In the genomic region with DNA sequence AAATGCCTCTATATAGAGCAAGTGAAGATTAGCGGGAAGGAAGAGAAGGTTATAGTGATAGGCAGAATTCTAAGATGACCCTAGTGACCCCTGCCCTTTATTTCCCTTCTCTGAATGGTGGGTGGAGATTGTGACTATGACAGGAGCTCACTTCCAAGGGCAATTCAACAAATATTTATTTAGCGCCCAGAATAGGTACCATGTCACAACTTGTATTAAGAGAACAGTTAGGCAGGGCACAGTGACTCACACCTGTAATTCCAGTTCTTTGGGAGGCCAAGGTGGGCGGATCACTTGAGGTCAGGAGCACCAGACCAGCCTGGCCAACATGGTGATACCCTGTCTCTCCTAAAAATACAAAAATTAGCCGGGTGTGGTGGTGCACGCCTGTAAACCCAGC, we compare ENCODE assay signal across 21 cellular contexts.
DNase-seq lines count a peak whose midpoint lies in the region; ATAC-seq, FAIRE-seq and TF ChIP-seq lines count a peak whose summit lies in the region.
"Had no signal": no experiment of that assay in that cellular context is flagged by ENCODE, and none has a peak within 500 bp of the region (broad histone marks: within the 10 kb centered on the region; RNA-seq: fewer than 3 reads in every experiment).

No MANE protein-coding gene starts in this region.

- dilution Hi-C loops in mammary epithelial cell (cut with HindIII; ENCODE audit: low sequenced_read_pairs): no loop called here

- no peaks in the 10 kb centered on the region for H3K9me2 ChIP-seq in PC-3 (replicated peaks; ENCODE audit: low read length)
- H3K9me2 ChIP-seq: SK-N-SH had no signal

- TF ChIP-seq CTCF in PC-3 (conservative IDR thresholded peaks at IDR 0.05; ENCODE audit: low read depth, low read length): no peak
- no peak for TF ChIP-seq CTCF in mammary epithelial cell (conservative IDR thresholded peaks at IDR 0.05 in 1 of 2, IDR thresholded peaks at IDR 0.05 in 1 of 2; ENCODE audit: extremely low read depth in 1 of 2, insufficient read depth in 1 of 2, low read depth in 1 of 2, low read length in 2 of 2)

- WGBS in mammary epithelial cell (ENCODE audit: low coverage, missing lambda C conversion rate): 39% methylated on average over 5 of the region's 5 CpGs

- intact Hi-C loops in PC-3 (cut with micrococcal nuclease) (no loop called here), mammary epithelial cell (cut with micrococcal nuclease) (no loop called here), left colon (cut with DNase I, micrococcal nuclease) (no loop called here)

- H3K27ac ChIP-seq in PC-3 (ENCODE audit: low read length): no peak overlapping the region
- H3K27ac ChIP-seq in mammary epithelial cell (ENCODE audit: insufficient read depth, low read depth, low read length): no peak overlapping the region
- H3K27ac ChIP-seq: BLaER1 treated with 17β-estradiol and CSF1 and Interleukin-3, amounts not matched to agents 10 nM and 100 nM had no signal

- no peaks in the 10 kb centered on the region for H3K36me3 ChIP-seq in PC-3 (ENCODE audit: low read depth, low read length)
- no peaks in the 10 kb centered on the region for H3K36me3 ChIP-seq in mammary epithelial cell (ENCODE audit: insufficient read depth, low read length)
- H3K36me3 ChIP-seq: BLaER1 treated with 17β-estradiol and CSF1 and Interleukin-3, amounts not matched to agents 10 nM and 100 nM had no signal

- H3K27me3 ChIP-seq in PC-3 (ENCODE audit: low read length) (no peaks in the 10 kb centered on the region), mammary epithelial cell (ENCODE audit: insufficient read depth, low read length) (no peaks in the 10 kb centered on the region)
- H3K27me3 ChIP-seq: BLaER1 treated with 17β-estradiol and CSF1 and Interleukin-3, amounts not matched to agents 10 nM and 100 nM had no signal

- H3K4me3 ChIP-seq in PC-3 (ENCODE audit: low read length) (no peak overlapping the region), mammary epithelial cell (replicated peaks in 1 of 3; ENCODE audit: insufficient read depth in 1 of 3, low read depth in 2 of 3, low read length in 3 of 3) (no peak overlapping the region)
- H3K4me3 ChIP-seq: BLaER1 treated with 17β-estradiol and CSF1 and Interleukin-3, amounts not matched to agents 10 nM and 100 nM had no signal

- no peaks in the 10 kb centered on the region for H4K20me1 ChIP-seq in PC-3 (ENCODE audit: low read length)
- H4K20me1 ChIP-seq in mammary epithelial cell (ENCODE audit: insufficient read depth, low read length): no peaks in the 10 kb centered on the region
- H4K20me1 ChIP-seq: BLaER1 treated with 17β-estradiol and CSF1 and Interleukin-3, amounts not matched to agents 10 nM and 100 nM had no signal

- H3K4me2 ChIP-seq in PC-3 (ENCODE audit: low read length) (peak overlapping the region; percentile 55), mammary epithelial cell (ENCODE audit: insufficient read depth, low read depth, low read length) (peak overlapping the region; percentile 34)
- H3K4me2 ChIP-seq: BLaER1 treated with 17β-estradiol and CSF1 and Interleukin-3, amounts not matched to agents 10 nM and 100 nM; SK-N-SH had no signal

- CTCF ChIA-PET in PC-3 (lab: Charles Lee): no interaction called here
- CTCF ChIA-PET in mammary epithelial cell (lab: Charles Lee; ENCODE audit: low non-redundant PET): no interaction called here

- peak; percentile 35 for ATAC-seq in PC-3
- peak; percentile 34 for ATAC-seq in left colon
- ATAC-seq in GM21529 (IDR thresholded peaks at IDR 0.05; ENCODE audit: unreplicated experiment): no peak
- ATAC-seq: CD8-positive, alpha-beta T cell; Right ventricle myocardium inferior had no signal

- H3K9ac ChIP-seq in PC-3 (ENCODE audit: low read length) (no peak overlapping the region), mammary epithelial cell (ENCODE audit: insufficient read depth, low read length) (no peak overlapping the region)
- H3K9ac ChIP-seq: BLaER1 treated with 17β-estradiol and CSF1 and Interleukin-3, amounts not matched to agents 10 nM and 100 nM; SK-N-SH had no signal

- H3K9me3 ChIP-seq in PC-3 (ENCODE audit: low read length) (no peaks in the 10 kb centered on the region), mammary epithelial cell (replicated peaks; ENCODE audit: insufficient read depth, low read length) (no peaks in the 10 kb centered on the region)
- H3K9me3 ChIP-seq: SK-N-SH had no signal

- FAIRE-seq in RCC 7860 (lab: Jason Lieb, UNC): no peak
- FAIRE-seq: GM12892, GM18507, H54 had no signal

- BruUV-seq in PC-3 (replicated peaks; lab: Mats Ljungman, UMichigan) (no TSS peak), mammary epithelial cell (replicated peaks; lab: Mats Ljungman, UMichigan) (no TSS peak)

- H3F3A ChIP-seq in PC-3 (ENCODE audit: low read length, unreplicated experiment): no peaks in the 10 kb centered on the region

- in situ Hi-C loops in mammary epithelial cell (cut with MboI; ENCODE audit: low sequenced_read_pairs in 2 of 2): no loop called here

- POLR2A ChIA-PET in PC-3 (lab: Charles Lee; ENCODE audit: unreplicated experiment): no interaction called here

- peaks cover 22% of the 10 kb centered on the region for H3K4me1 ChIP-seq in PC-3 (ENCODE audit: insufficient read depth, low read length)
- peaks cover 6% of the 10 kb centered on the region for H3K4me1 ChIP-seq in mammary epithelial cell (ENCODE audit: insufficient read depth, low read length)
- H3K4me1 ChIP-seq: BLaER1 treated with 17β-estradiol and CSF1 and Interleukin-3, amounts not matched to agents 10 nM and 100 nM had no signal

- H2AFZ ChIP-seq in PC-3 (ENCODE audit: low read length) (no peak overlapping the region), mammary epithelial cell (ENCODE audit: low read depth, low read length) (no peak overlapping the region)

- DNase-seq in DMS53 treated with DMSO at 0.1 percent for 48 hours (lab: John Stamatoyannopoulos, UW; ENCODE audit: unreplicated experiment): peak; percentile 84
- DNase-seq in PC-3: peak; percentile 86
- DNase-seq in mammary epithelial cell: peak; percentile 48
- DNase-seq in left colon: no peak
- no peak for DNase-seq in cerebellum (ENCODE audit: low spot score)
- no peak for DNase-seq in RCC 7860 (ENCODE audit: low spot score)
- DNase-seq in HK-2 (ENCODE audit: unreplicated experiment): no peak
- DNase-seq: CD8-positive, alpha-beta T cell; DMS79; HFFc6; MV-4-11; NCI-H187; NCI-H2227 treated with DMSO at 0.1 percent for 48 hours; NCI-H510A treated with DMSO at 0.1 percent for 48 hours; SK-N-SH had no signal

- H3K79me2 ChIP-seq in PC-3 (ENCODE audit: low read length): no peaks in the 10 kb centered on the region
- H3K79me2 ChIP-seq in mammary epithelial cell (ENCODE audit: insufficient read depth, low read length): no peaks in the 10 kb centered on the region

Comparison
In these comparisons a context has a peak if more than half of its experiments do, and no peak if none do; other contexts are left out.
1. DNase-seq: peak in DMS53 treated with DMSO at 0.1 percent for 48 hours (single experiment), PC-3 (single experiment) and mammary epithelial cell (single experiment); none in left colon (0 of 2), cerebellum (single experiment), RCC 7860 (single experiment) and HK-2 (single experiment).